Comparison of ENCODE assay signal across 21 cellular contexts in the genomic region with DNA sequence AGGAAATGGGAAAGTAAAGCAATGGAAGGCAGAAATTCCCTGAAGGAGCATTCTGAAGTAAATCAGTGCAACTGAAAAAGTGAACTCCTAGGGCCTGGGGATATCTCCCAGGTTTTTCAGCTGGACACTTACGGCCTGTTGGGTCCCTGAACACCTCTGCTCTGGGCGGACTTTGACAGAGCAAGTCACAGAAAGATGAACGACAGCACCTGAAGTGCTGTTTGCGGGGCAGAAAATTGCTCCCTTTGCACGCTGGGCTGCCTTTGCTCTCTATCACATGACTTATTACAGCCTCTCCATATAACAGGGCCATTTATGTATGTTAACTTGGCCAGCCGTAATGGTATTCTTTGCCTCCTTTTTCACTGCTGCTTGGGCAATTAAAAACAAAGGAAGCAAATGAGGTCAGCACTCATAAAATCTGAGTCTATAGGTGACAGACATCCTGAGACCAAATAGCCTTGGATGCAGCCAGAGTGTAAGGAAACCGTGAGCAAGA.
A peak's percentile ranks its signal among the peaks of the same experiment; 100 is the strongest.
DNase-seq lines count a peak whose midpoint lies in the region; TF ChIP-seq lines count a peak whose summit lies in the region.
"Had no signal": no experiment of that assay in that cellular context is flagged by ENCODE, and none has a peak within 500 bp of the region (broad histone marks: within the 10 kb centered on the region; RNA-seq: fewer than 3 reads in every experiment).

No MANE protein-coding gene starts in this region.

- no peak for TF ChIP-seq CTCF in endodermal cell (conservative IDR thresholded peaks at IDR 0.05)
- no peak for TF ChIP-seq CTCF in nephron progenitor cell (IDR thresholded peaks at IDR 0.05)
- TF ChIP-seq CTCF in GM10266 (IDR thresholded peaks at IDR 0.05; ENCODE audit: control insufficient read depth, insufficient read depth, low read depth, missing control alignments): no peak

- H3K27ac Mint-ChIP-seq in activated CD4-positive, alpha-beta T cell treated with anti-CD3 and anti-CD28 coated beads, Interleukin-2, amount 10 ng/mL, durations not matched to agents 24 days and 14 days: no peak overlapping the region
- H3K27ac Mint-ChIP-seq in endodermal cell (peak overlapping the region; percentile 77), nephron progenitor cell (no peak overlapping the region)
- H3K27ac Mint-ChIP-seq: CD8-positive, alpha-beta T cell had no signal

- intact Hi-C loops in activated CD4-positive, alpha-beta T cell treated with anti-CD3 and anti-CD28 coated beads, Interleukin-2, amount 10 ng/mL, durations not matched to agents 24 days and 14 days (cut with micrococcal nuclease): no loop called here

- peaks cover 20% of the 10 kb centered on the region for H3K4me1 ChIP-seq in endodermal cell (ENCODE audit: control insufficient read depth, insufficient read depth, low read length)
- H3K4me1 ChIP-seq: BLaER1 treated with 17β-estradiol and CSF1 and Interleukin-3, amounts not matched to agents 10 nM and 100 nM had no signal

- H3K27me3 ChIP-seq in endodermal cell (ENCODE audit: control insufficient read depth, insufficient read depth, low read length, poor library complexity, severe bottlenecking): no peaks in the 10 kb centered on the region
- H3K27me3 ChIP-seq: BLaER1 treated with 17β-estradiol and CSF1 and Interleukin-3, amounts not matched to agents 10 nM and 100 nM had no signal

- H3K9ac ChIP-seq in endodermal cell (ENCODE audit: extremely low read depth, low read length, poor library complexity, severe bottlenecking): no peak overlapping the region
- H3K9ac ChIP-seq: BLaER1 treated with 17β-estradiol and CSF1 and Interleukin-3, amounts not matched to agents 10 nM and 100 nM; GM23248; SK-N-SH had no signal

- H3K36me3 Mint-ChIP-seq in activated CD4-positive, alpha-beta T cell treated with anti-CD3 and anti-CD28 coated beads, Interleukin-2, amount 10 ng/mL, durations not matched to agents 24 days and 14 days (ENCODE audit: low read depth): no peaks in the 10 kb centered on the region
- H3K36me3 Mint-ChIP-seq in endodermal cell (ENCODE audit: low read depth) (no peaks in the 10 kb centered on the region), nephron progenitor cell (ENCODE audit: low read depth) (no peaks in the 10 kb centered on the region)
- H3K36me3 Mint-ChIP-seq: CD8-positive, alpha-beta T cell had no signal

- H3K36me3 ChIP-seq in endodermal cell (ENCODE audit: control insufficient read depth, insufficient read depth, low read length): no peaks in the 10 kb centered on the region
- H3K36me3 ChIP-seq: BLaER1 treated with 17β-estradiol and CSF1 and Interleukin-3, amounts not matched to agents 10 nM and 100 nM had no signal

- no peak overlapping the region for H3K4me3 ChIP-seq in endodermal cell (ENCODE audit: low read length)
- H3K4me3 ChIP-seq: BLaER1 treated with 17β-estradiol and CSF1 and Interleukin-3, amounts not matched to agents 10 nM and 100 nM; GM23248 had no signal

- peak; percentile 37 for DNase-seq in activated CD4-positive, alpha-beta T cell treated with anti-CD3 and anti-CD28 coated beads, Interleukin-2, amount 10 ng/mL, durations not matched to agents 24 days and 14 days
- no peak for DNase-seq in activated CD4-positive, alpha-beta T cell treated with anti-CD3 and anti-CD28 coated beads for 48 hours
- peak; percentile 58 for DNase-seq in endodermal cell
- peak; percentile 6 for DNase-seq in nephron progenitor cell
- DNase-seq in central memory CD4-positive, alpha-beta T cell: no peak
- DNase-seq in activated gamma-delta T cell treated with Interleukin-2 at 50 U/mL for 16 hours: no peak
- no peak for DNase-seq in epidermal melanocyte (ENCODE audit: insufficient read length, low spot score)
- DNase-seq in GM10266 (ENCODE audit: extremely low spot score): no peak
- DNase-seq: 8988T; CD8-positive, alpha-beta T cell; DMS53; GM23248; HCEC 1CT; KG1; NCI-H1092; NCI-H2081 treated with DMSO at 0.1 percent for 48 hours; NCI-H510A; NCI-H774; SIG-M5; SK-N-SH had no signal

- 88 to 92% methylated on average over 5 to 7 of the region's 7 CpGs for WGBS in endodermal cell (ENCODE audit: insufficient coverage in 1 of 2, insufficient read length in 1 of 2), 2 experiments

- H3K4me1 Mint-ChIP-seq in activated CD4-positive, alpha-beta T cell treated with anti-CD3 and anti-CD28 coated beads, Interleukin-2, amount 10 ng/mL, durations not matched to agents 24 days and 14 days: no peaks in the 10 kb centered on the region
- H3K4me1 Mint-ChIP-seq in endodermal cell (peaks cover 32% of the 10 kb centered on the region), nephron progenitor cell (peaks cover 43% of the 10 kb centered on the region)

- H3K9me3 ChIP-seq in endodermal cell (ENCODE audit: control insufficient read depth, low read length): no peaks in the 10 kb centered on the region
- H3K9me3 ChIP-seq: BLaER1 treated with 17β-estradiol and CSF1 and Interleukin-3, amounts not matched to agents 10 nM and 100 nM; SK-N-SH had no signal

- H3K27me3 Mint-ChIP-seq in activated CD4-positive, alpha-beta T cell treated with anti-CD3 and anti-CD28 coated beads, Interleukin-2, amount 10 ng/mL, durations not matched to agents 24 days and 14 days: no peaks in the 10 kb centered on the region
- H3K27me3 Mint-ChIP-seq in endodermal cell (ENCODE audit: insufficient read depth): no peaks in the 10 kb centered on the region
- peaks cover 3% of the 10 kb centered on the region for H3K27me3 Mint-ChIP-seq in nephron progenitor cell (ENCODE audit: low read depth, poor library complexity)

- H3K27ac ChIP-seq in endodermal cell (ENCODE audit: low read depth, low read length): no peak overlapping the region
- H3K27ac ChIP-seq: BLaER1 treated with 17β-estradiol and CSF1 and Interleukin-3, amounts not matched to agents 10 nM and 100 nM; GM23248 had no signal

- H3K9me3 Mint-ChIP-seq in activated CD4-positive, alpha-beta T cell treated with anti-CD3 and anti-CD28 coated beads, Interleukin-2, amount 10 ng/mL, durations not matched to agents 24 days and 14 days: no peaks in the 10 kb centered on the region
- H3K9me3 Mint-ChIP-seq in endodermal cell (no peaks in the 10 kb centered on the region), nephron progenitor cell (no peaks in the 10 kb centered on the region)
- H3K9me3 Mint-ChIP-seq: CD8-positive, alpha-beta T cell had no signal

- H3K4me3 Mint-ChIP-seq in activated CD4-positive, alpha-beta T cell treated with anti-CD3 and anti-CD28 coated beads, Interleukin-2, amount 10 ng/mL, durations not matched to agents 24 days and 14 days: no peak overlapping the region
- no peak overlapping the region for H3K4me3 Mint-ChIP-seq in endodermal cell
- no peak overlapping the region for H3K4me3 Mint-ChIP-seq in nephron progenitor cell
- H3K4me3 Mint-ChIP-seq: CD8-positive, alpha-beta T cell had no signal

Comparison
In these comparisons a context has a peak if more than half of its experiments do, and no peak if none do; other contexts are left out.
1. DNase-seq: peak in activated CD4-positive, alpha-beta T cell treated with anti-CD3 and anti-CD28 coated beads, Interleukin-2, amount 10 ng/mL, durations not matched to agents 24 days and 14 days (single experiment), endodermal cell (single experiment) and nephron progenitor cell (single experiment); none in activated CD4-positive, alpha-beta T cell treated with anti-CD3 and anti-CD28 coated beads for 48 hours (single experiment), central memory CD4-positive, alpha-beta T cell (single experiment), activated gamma-delta T cell treated with Interleukin-2 at 50 U/mL for 16 hours (single experiment), epidermal melanocyte (single experiment) and GM10266 (single experiment).